In the genomic region with DNA sequence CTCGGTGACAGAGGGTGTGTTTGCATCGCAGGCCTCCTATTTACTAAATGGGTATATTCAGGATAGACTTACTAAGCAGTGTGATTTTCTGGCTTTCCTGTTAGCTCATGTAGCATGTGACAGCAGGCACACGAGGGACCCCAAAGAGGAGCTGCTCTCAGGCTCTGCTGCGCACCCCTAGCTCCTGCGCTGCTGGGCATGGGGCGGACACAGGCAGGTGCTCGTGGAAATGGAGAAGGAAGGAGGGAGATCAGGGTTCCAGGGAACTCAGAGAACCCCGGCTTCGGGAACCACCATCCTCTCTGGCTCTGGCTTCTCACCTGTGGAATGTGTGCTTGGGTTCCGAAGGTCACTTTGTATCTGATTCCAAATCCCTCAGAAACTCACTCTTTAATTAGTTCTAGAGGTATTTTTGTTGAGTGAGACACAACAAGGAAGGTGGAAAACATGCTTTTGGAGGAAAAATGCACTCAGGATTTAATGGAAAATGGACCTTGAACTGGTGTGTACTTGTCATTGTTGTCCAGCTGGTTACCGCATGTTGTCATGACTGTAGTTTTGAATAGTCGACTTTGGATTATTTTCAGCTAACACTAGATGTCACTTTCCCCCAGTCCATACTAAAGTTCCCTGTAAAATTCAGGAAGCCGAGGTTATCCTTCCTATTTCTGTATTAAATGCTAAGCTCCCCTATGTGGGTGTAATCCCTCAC, we compare ENCODE assay signal across 11 cellular contexts. TPM values are rescaled to one million over a fixed set of nuclear protein-coding genes. Genes with fewer than 3 reads are reported as not detected.
DNase-seq lines count a peak whose midpoint lies in the region; ATAC-seq, FAIRE-seq and TF ChIP-seq lines count a peak whose summit lies in the region.
"Had no signal": no experiment of that assay in that cellular context is flagged by ENCODE, and none has a peak within 500 bp of the region (broad histone marks: within the 10 kb centered on the region; RNA-seq: fewer than 3 reads in every experiment).

No MANE protein-coding gene starts in this region.

- no peaks in the 10 kb centered on the region for H4K20me1 ChIP-seq in PC-9 (ENCODE audit: insufficient read depth)

- H3K9me3 ChIP-seq in pancreas: no peaks in the 10 kb centered on the region
- H3K9me3 ChIP-seq in PC-9 (ENCODE audit: insufficient read depth, low read depth): no peaks in the 10 kb centered on the region
- H3K9me3 ChIP-seq: ascending aorta; BLaER1 treated with 17β-estradiol and CSF1 and Interleukin-3, amounts not matched to agents 10 nM and 100 nM; stomach had no signal

- ATAC-seq in pancreas (peak; percentile 32 to 65 (median 60)), GM18498 (IDR thresholded peaks at IDR 0.05; ENCODE audit: unreplicated experiment) (no peak)

- no peaks in the 10 kb centered on the region for H3K36me3 ChIP-seq in pancreas
- no peaks in the 10 kb centered on the region for H3K36me3 ChIP-seq in PC-9 (ENCODE audit: low read depth)
- H3K36me3 ChIP-seq: ascending aorta; BLaER1 treated with 17β-estradiol and CSF1 and Interleukin-3, amounts not matched to agents 10 nM and 100 nM; stomach had no signal

- H3K4me2 ChIP-seq in PC-9: no peak overlapping the region
- H3K4me2 ChIP-seq: BLaER1 treated with 17β-estradiol and CSF1 and Interleukin-3, amounts not matched to agents 10 nM and 100 nM had no signal

- POLR2A ChIA-PET in PC-9 (lab: Charles Lee; ENCODE audit: unreplicated experiment): no interaction called here

- peaks cover 0 to 4% (median 0%) of the 10 kb centered on the region in 3 donors for H3K4me1 ChIP-seq in pancreas
- no peaks in the 10 kb centered on the region for H3K4me1 ChIP-seq in PC-9 (replicated peaks; ENCODE audit: insufficient read depth)

- FAIRE-seq in pancreas (lab: Jason Lieb, UNC): no peak

- H3K4me3 ChIP-seq in pancreas (no peak overlapping the region), PC-9 (no peak overlapping the region)
- H3K4me3 ChIP-seq: ascending aorta; BLaER1 treated with 17β-estradiol and CSF1 and Interleukin-3, amounts not matched to agents 10 nM and 100 nM; stomach had no signal

- no peaks in the 10 kb centered on the region for H3K9me2 ChIP-seq in PC-9 (ENCODE audit: insufficient read depth)

- no peaks in the 10 kb centered on the region for H3F3A ChIP-seq in PC-9 (ENCODE audit: insufficient read depth, low read depth)

- H3K27ac ChIP-seq in pancreas: no peak overlapping the region
- H3K27ac ChIP-seq in PC-9: no peak overlapping the region
- H3K27ac ChIP-seq: ascending aorta; BLaER1 treated with 17β-estradiol and CSF1 and Interleukin-3, amounts not matched to agents 10 nM and 100 nM; stomach had no signal

- no TSS peak for BruUV-seq in PC-9 (replicated peaks; lab: Mats Ljungman, UMichigan)

- H3K27me3 ChIP-seq in pancreas (peaks cover 0 to 2% (median 0%) of the 10 kb centered on the region in 4 donors), PC-9 (ENCODE audit: insufficient read depth, low read depth) (peaks cover 60% of the 10 kb centered on the region)

- H2AFZ ChIP-seq in PC-9: no peak overlapping the region

- TF ChIP-seq CTCF in pancreas (IDR thresholded peaks at IDR 0.05) (peak in 2 of 4 donors; percentile 9 to 11), PC-9 (conservative IDR thresholded peaks at IDR 0.05) (no peak)

- 41 to 45% methylated on average over 13 of the region's 13 CpGs for WGBS in pancreas, 2 donors

- intact Hi-C loops in pancreas (cut with DNase I): loop anchor here in 1 of 3 donors (10.0 kb wide), 1 partner anchor 591 kb away; no protein-coding TSS in a partner anchor
- intact Hi-C loops in PC-9 (cut with micrococcal nuclease; ENCODE audit: unreplicated experiment): no loop called here

- DNase-seq in NCI-H1694 treated with DMSO at 0.1 percent for 48 hours (lab: John Stamatoyannopoulos, UW) (peak; percentile 5), NCI-H1694 (lab: John Stamatoyannopoulos, UW) (no peak), NAMALWA (ENCODE audit: low spot score) (peak; percentile 12), dedifferentiated amniotic fluid mesenchymal stem cell (ENCODE audit: extremely low spot score) (peak; percentile 49), pancreas (no peak), T-helper 9 cell (no peak), PC-9 (no peak)
- DNase-seq: stomach had no signal

- CTCF ChIA-PET in PC-9 (lab: Charles Lee): no interaction called here

- no peaks in the 10 kb centered on the region for H3K79me2 ChIP-seq in PC-9 (ENCODE audit: low read depth)

RNA-seq across cellular contexts. Expression of gene SNTG2, which starts 3.5 kb away (rescaled TPM):
- total RNA-seq in pancreas (10 to 100 TPM in 1 of 6 donors, 1 to 10 TPM in 5; 2.2 to 19.2 (median 4.8) TPM), PC-9 (2021) (not detected in 2 replicates)
- polyA plus RNA-seq in pancreas: 1 to 10 TPM; 1.4 to 4.6 TPM

Comparison
In these comparisons a context has a peak if more than half of its experiments do, and no peak if none do; other contexts are left out.
1. DNase-seq: peak in NCI-H1694 treated with DMSO at 0.1 percent for 48 hours (single experiment), NAMALWA (single experiment) and dedifferentiated amniotic fluid mesenchymal stem cell (single experiment); none in NCI-H1694 (single experiment), pancreas (0 of 6), T-helper 9 cell (single experiment) and PC-9 (0 of 2).